ENCODE assay signal across 12 cellular contexts in the genomic region with DNA sequence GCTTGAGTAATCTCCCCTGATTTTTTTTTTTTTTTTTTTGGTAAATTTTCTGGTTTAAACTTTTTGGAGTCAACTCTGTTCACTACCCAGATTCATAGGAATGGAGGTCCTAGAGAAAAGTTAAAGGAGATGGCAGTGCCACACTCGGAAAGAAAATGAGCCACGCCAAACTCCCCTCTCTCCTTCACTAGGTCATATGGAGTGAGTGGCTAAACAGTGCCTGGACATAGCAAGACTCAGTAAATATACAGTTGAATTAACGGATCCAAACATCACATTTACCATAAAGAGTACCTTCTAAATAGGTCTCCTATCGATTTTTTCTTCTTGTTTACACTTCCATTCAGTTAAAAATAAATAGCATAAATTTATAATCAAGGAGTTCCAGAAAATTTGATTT. TPM values are rescaled to one million over a fixed set of nuclear protein-coding genes. Genes with fewer than 3 reads are reported as not detected.
"Had no signal": no experiment of that assay in that cellular context is flagged by ENCODE, and none has a peak within 500 bp of the region (broad histone marks: within the 10 kb centered on the region; RNA-seq: fewer than 3 reads in every experiment).

No MANE protein-coding gene starts in this region.

- H3K4me2 ChIP-seq: PC-9 had no signal

- H3K9me3 ChIP-seq: adrenal gland had no signal

- H3K4me1 ChIP-seq: adrenal gland had no signal

- H3K27ac Mint-ChIP-seq: activated B cell treated with CpG ODN at 0.5 μM for 24 hours; activated CD4-positive, alpha-beta memory T cell treated with anti-CD3 and anti-CD28 coated beads for 36 hours; activated CD4-positive, alpha-beta T cell treated with anti-CD3 and anti-CD28 coated beads, Interleukin-2, amount 10 ng/mL, durations not matched to agents 24 days and 14 days; activated naive CD8-positive, alpha-beta T cell treated with anti-CD3 and anti-CD28 coated beads, Interleukin-2, amount 10 ng/mL, durations not matched to agents 7 days and 5 days; T-helper 17 cell had no signal

- H3K27ac ChIP-seq: adrenal gland, PC-9 had no signal

- H3K27me3 Mint-ChIP-seq: activated CD4-positive, alpha-beta memory T cell treated with anti-CD3 and anti-CD28 coated beads for 36 hours; activated CD4-positive, alpha-beta T cell treated with anti-CD3 and anti-CD28 coated beads, Interleukin-2, amount 10 ng/mL, durations not matched to agents 24 days and 14 days; T-helper 17 cell had no signal

- H3K4me1 Mint-ChIP-seq: activated B cell treated with CpG ODN at 0.5 μM for 24 hours; activated CD4-positive, alpha-beta T cell treated with anti-CD3 and anti-CD28 coated beads, Interleukin-2, amount 10 ng/mL, durations not matched to agents 24 days and 14 days; activated naive CD8-positive, alpha-beta T cell treated with anti-CD3 and anti-CD28 coated beads, Interleukin-2, amount 10 ng/mL, durations not matched to agents 7 days and 5 days; T-helper 17 cell had no signal

- H2AFZ ChIP-seq: PC-9 had no signal

- DNase-seq: cerebellar nuclear complex, NCI-H510A, SHP77 treated with DMSO at 0.1 percent for 48 hours had no signal

- H3K4me3 Mint-ChIP-seq: activated B cell treated with CpG ODN at 0.5 μM for 24 hours; activated CD4-positive, alpha-beta memory T cell treated with anti-CD3 and anti-CD28 coated beads for 36 hours; activated CD4-positive, alpha-beta T cell treated with anti-CD3 and anti-CD28 coated beads, Interleukin-2, amount 10 ng/mL, durations not matched to agents 24 days and 14 days; activated naive CD8-positive, alpha-beta T cell treated with anti-CD3 and anti-CD28 coated beads, Interleukin-2, amount 10 ng/mL, durations not matched to agents 7 days and 5 days; T-helper 17 cell had no signal

- H3K27me3 ChIP-seq: adrenal gland had no signal

- H3K4me3 ChIP-seq: adrenal gland, PC-9 had no signal

- H3K9me3 Mint-ChIP-seq: activated B cell treated with CpG ODN at 0.5 μM for 24 hours; activated CD4-positive, alpha-beta memory T cell treated with anti-CD3 and anti-CD28 coated beads for 36 hours; activated CD4-positive, alpha-beta T cell treated with anti-CD3 and anti-CD28 coated beads, Interleukin-2, amount 10 ng/mL, durations not matched to agents 24 days and 14 days; activated naive CD8-positive, alpha-beta T cell treated with anti-CD3 and anti-CD28 coated beads, Interleukin-2, amount 10 ng/mL, durations not matched to agents 7 days and 5 days had no signal

- H3K36me3 Mint-ChIP-seq: activated CD4-positive, alpha-beta memory T cell treated with anti-CD3 and anti-CD28 coated beads for 36 hours; activated naive CD8-positive, alpha-beta T cell treated with anti-CD3 and anti-CD28 coated beads, Interleukin-2, amount 10 ng/mL, durations not matched to agents 7 days and 5 days had no signal

- H3K36me3 ChIP-seq: adrenal gland had no signal

RNA-seq across cellular contexts. Expression of a gene that starts 13.6 kb away (rescaled TPM):
- total RNA-seq: activated B cell treated with CpG ODN at 0.5 μM for 24 hours; activated CD4-positive, alpha-beta memory T cell treated with anti-CD3 and anti-CD28 coated beads for 36 hours; activated CD4-positive, alpha-beta T cell treated with anti-CD3 and anti-CD28 coated beads, Interleukin-2, amount 10 ng/mL, durations not matched to agents 24 days and 14 days; activated CD8-positive, alpha-beta memory T cell treated with anti-CD3 and anti-CD28 coated beads for 36 hours; activated naive CD8-positive, alpha-beta T cell treated with anti-CD3 and anti-CD28 coated beads, Interleukin-2, amount 10 ng/mL, durations not matched to agents 7 days and 5 days; adrenal gland; cardiac septum; PC-9; T-helper 17 cell had no signal

RNA-seq across cellular contexts. Expression of a gene that starts 32.7 kb away (rescaled TPM):
- total RNA-seq: activated B cell treated with CpG ODN at 0.5 μM for 24 hours; activated CD4-positive, alpha-beta memory T cell treated with anti-CD3 and anti-CD28 coated beads for 36 hours; activated CD4-positive, alpha-beta T cell treated with anti-CD3 and anti-CD28 coated beads, Interleukin-2, amount 10 ng/mL, durations not matched to agents 24 days and 14 days; activated CD8-positive, alpha-beta memory T cell treated with anti-CD3 and anti-CD28 coated beads for 36 hours; activated naive CD8-positive, alpha-beta T cell treated with anti-CD3 and anti-CD28 coated beads, Interleukin-2, amount 10 ng/mL, durations not matched to agents 7 days and 5 days; adrenal gland; cardiac septum; PC-9; T-helper 17 cell had no signal
